Comparison of ENCODE assay signal across 8 cellular contexts in the genomic region with DNA sequence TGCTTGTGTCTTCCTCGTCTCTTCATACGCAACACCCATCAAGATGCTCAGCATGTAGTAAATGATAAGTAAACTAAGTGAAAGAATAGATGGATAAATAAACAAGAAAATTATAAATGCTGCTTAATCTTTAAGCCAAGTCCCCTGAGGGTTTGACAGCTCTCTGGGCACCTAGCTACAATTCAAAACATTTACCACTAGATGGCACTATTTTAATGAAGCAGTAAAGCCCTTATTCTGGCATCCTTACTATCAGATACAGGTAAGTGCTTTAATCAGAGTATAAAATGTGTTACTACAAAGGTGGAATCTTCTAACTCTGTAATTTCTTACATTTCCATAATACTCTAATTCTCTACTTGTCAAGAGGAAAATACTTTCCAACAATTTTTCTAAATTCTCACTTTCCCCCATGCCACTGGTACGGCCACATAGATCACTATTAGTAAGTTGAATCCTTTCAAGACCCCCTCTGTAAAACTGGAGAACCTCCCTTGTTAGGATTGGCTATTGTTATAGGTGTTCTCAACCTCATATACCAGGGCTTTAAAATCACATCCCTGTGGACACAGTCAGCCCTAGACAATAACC.
DNase-seq lines count a peak whose midpoint lies in the region; ATAC-seq, FAIRE-seq and TF ChIP-seq lines count a peak whose summit lies in the region.

No MANE protein-coding gene starts in this region.

- H3K36me3 Mint-ChIP-seq in stimulated activated memory B cell treated with anti-CD40 and anti-IgM and Interleukin-4, amounts not matched to agents 10 μg/mL and 1 μg/mL and 100 μg/mL, for 72 hours, result no peaks in the 10 kb centered on the region

- H3K9me3 Mint-ChIP-seq in stimulated activated memory B cell treated with anti-CD40 and anti-IgM and Interleukin-4, amounts not matched to agents 10 μg/mL and 1 μg/mL and 100 μg/mL, for 72 hours, result no peaks in the 10 kb centered on the region

- H3K4me2 ChIP-seq in OCI-LY1 (ENCODE audit: low read length), result no peak overlapping the region

- H3K36me3 ChIP-seq in OCI-LY1 (ENCODE audit: insufficient read depth, low read length), result no peaks in the 10 kb centered on the region
- no peaks in the 10 kb centered on the region for H3K36me3 ChIP-seq in mucosa of descending colon (ENCODE audit: low read depth)

- H3K27me3 Mint-ChIP-seq in stimulated activated memory B cell treated with anti-CD40 and anti-IgM and Interleukin-4, amounts not matched to agents 10 μg/mL and 1 μg/mL and 100 μg/mL, for 72 hours, result no peaks in the 10 kb centered on the region

- H3K27me3 ChIP-seq in OCI-LY1 (ENCODE audit: insufficient read depth, low read length), result no peaks in the 10 kb centered on the region

- FAIRE-seq in GM19239 (lab: Jason Lieb, UNC), result peak; percentile 74

- H3K4me1 ChIP-seq in OCI-LY1 (ENCODE audit: insufficient read depth, low read length, severe bottlenecking) (no peaks in the 10 kb centered on the region), mucosa of descending colon (ENCODE audit: low read depth) (peaks cover 12% of the 10 kb centered on the region)

- no peak overlapping the region for H3K9ac ChIP-seq in OCI-LY1 (ENCODE audit: low read length)

- DNase-seq in COLO829 (ENCODE audit: low spot score), result peak; percentile 31
- peak; percentile 44 for DNase-seq in GM19239 (ENCODE audit: insufficient read length, low spot score)
- peak; percentile 24 for DNase-seq in HT1080 (ENCODE audit: low read depth)
- DNase-seq in dermis blood vessel endothelial cell, result peak; percentile 62
- no peak for DNase-seq in mucosa of descending colon
- no peak for DNase-seq in NK-92 treated with Interleukin-12 subunit alpha and Interleukin-12 subunit beta, amount 100 ng/mL, for 24 hours (lab: John Stamatoyannopoulos, UW)

- H2AFZ ChIP-seq in OCI-LY1 (ENCODE audit: low read length), result no peak overlapping the region

- no peaks in the 10 kb centered on the region for H3K4me1 Mint-ChIP-seq in stimulated activated memory B cell treated with anti-CD40 and anti-IgM and Interleukin-4, amounts not matched to agents 10 μg/mL and 1 μg/mL and 100 μg/mL, for 72 hours

- H3K27ac ChIP-seq in OCI-LY1 (ENCODE audit: low read depth, low read length, poor library complexity, severe bottlenecking), result no peak overlapping the region

- no peak overlapping the region for H3K4me3 Mint-ChIP-seq in stimulated activated memory B cell treated with anti-CD40 and anti-IgM and Interleukin-4, amounts not matched to agents 10 μg/mL and 1 μg/mL and 100 μg/mL, for 72 hours

- TF ChIP-seq CTCF in OCI-LY1 (IDR thresholded peaks at IDR 0.05; ENCODE audit: low read length), result peak; percentile 64
- no peak for TF ChIP-seq CTCF in mucosa of descending colon (IDR thresholded peaks at IDR 0.05)

- no peaks in the 10 kb centered on the region for H3K9me2 ChIP-seq in OCI-LY1 (ENCODE audit: low read depth, low read length)

- no peaks in the 10 kb centered on the region for H4K20me1 ChIP-seq in OCI-LY1 (ENCODE audit: insufficient read depth, low read length)

- no peak overlapping the region for H3K27ac Mint-ChIP-seq in stimulated activated memory B cell treated with anti-CD40 and anti-IgM and Interleukin-4, amounts not matched to agents 10 μg/mL and 1 μg/mL and 100 μg/mL, for 72 hours

- H3K4me3 ChIP-seq in OCI-LY1 (ENCODE audit: low read depth, low read length, poor library complexity, severe bottlenecking) (no peak overlapping the region), mucosa of descending colon (no peak overlapping the region)

- intact Hi-C loops in mucosa of descending colon (cut with DNase I, micrococcal nuclease), result no loop called here

- no peaks in the 10 kb centered on the region for H3K9me3 ChIP-seq in OCI-LY1 (ENCODE audit: low read length)
- H3K9me3 ChIP-seq in mucosa of descending colon, result no peaks in the 10 kb centered on the region

- ATAC-seq in mucosa of descending colon, result peak; percentile 73
- no peak for ATAC-seq in stimulated activated memory B cell treated with anti-CD40 and anti-IgM and Interleukin-4, amounts not matched to agents 10 μg/mL and 1 μg/mL and 100 μg/mL, for 72 hours

- no peaks in the 10 kb centered on the region for H3K79me2 ChIP-seq in OCI-LY1 (ENCODE audit: insufficient read depth, low read length)

- H3F3A ChIP-seq in OCI-LY1 (ENCODE audit: insufficient read depth, low read length), result no peaks in the 10 kb centered on the region

Comparison
In these comparisons a context has a peak if more than half of its experiments do, and no peak if none do; other contexts are left out.
1. DNase-seq: peak in COLO829 (single experiment), GM19239 (single experiment), HT1080 (single experiment) and dermis blood vessel endothelial cell (single experiment); none in mucosa of descending colon (0 of 3) and NK-92 treated with Interleukin-12 subunit alpha and Interleukin-12 subunit beta, amount 100 ng/mL, for 24 hours (single experiment).